9 cellular contexts compared by ENCODE assay signal in genomic region chr1:161864577-161864976, GRCh38.
DNase-seq lines count a peak whose midpoint lies in the region; ATAC-seq, FAIRE-seq and TF ChIP-seq lines count a peak whose summit lies in the region.
"Had no signal": no experiment of that assay in that cellular context is flagged by ENCODE, and none has a peak within 500 bp of the region (broad histone marks: within the 10 kb centered on the region; RNA-seq: fewer than 3 reads in every experiment).

No MANE protein-coding gene starts in this region.

- intact Hi-C loops in psoas muscle (cut with DNase I) (loop anchor here in 1 of 2 donors (5.0 kb wide), 1 partner anchor 173 kb away; no protein-coding TSS in a partner anchor), esophagus squamous epithelium (cut with DNase I) (no loop called here)

- ATAC-seq in RWPE2 (ENCODE audit: low read depth) (peak; percentile 62), psoas muscle (no peak)

- H3K4me1 ChIP-seq in RWPE2 (ENCODE audit: insufficient read depth, poor library complexity, severe bottlenecking): no peaks in the 10 kb centered on the region
- no peaks in the 10 kb centered on the region for H3K4me1 ChIP-seq in psoas muscle
- H3K4me1 ChIP-seq in esophagus squamous epithelium: no peaks in the 10 kb centered on the region

- DNase-seq in GM03348 (ENCODE audit: low spot score): peak; percentile 24
- no peak for DNase-seq in RWPE2 (ENCODE audit: low spot score)
- peak; percentile 34 for DNase-seq in fibroblast of gingiva (ENCODE audit: low read depth)
- no peak for DNase-seq in psoas muscle
- DNase-seq in DMS79 treated with DMSO at 0.1 percent for 48 hours (lab: John Stamatoyannopoulos, UW): no peak
- DNase-seq in urothelium cell line (ENCODE audit: low spot score): no peak
- DNase-seq in esophagus squamous epithelium (lab: John Stamatoyannopoulos, UW): no peak
- no peak for DNase-seq in NCI-H1048 (lab: John Stamatoyannopoulos, UW)
- DNase-seq: activated naive CD4-positive, alpha-beta T cell treated with Interleukin-2 at 50 U/mL for 16 hours had no signal

- TF ChIP-seq CTCF in RWPE2 (IDR thresholded peaks at IDR 0.05; ENCODE audit: poor library complexity, severe bottlenecking) (peak; percentile 41), psoas muscle (IDR thresholded peaks at IDR 0.05) (peak; percentile 35), esophagus squamous epithelium (IDR thresholded peaks at IDR 0.05) (no peak)

- no peak for TF ChIP-seq POLR2A in esophagus squamous epithelium (IDR thresholded peaks at IDR 0.05)

- no peak overlapping the region for H3K4me3 ChIP-seq in RWPE2 (ENCODE audit: severe bottlenecking)
- no peak overlapping the region for H3K4me3 ChIP-seq in psoas muscle
- no peak overlapping the region for H3K4me3 ChIP-seq in esophagus squamous epithelium

- no peaks in the 10 kb centered on the region for H3K27me3 ChIP-seq in RWPE2 (ENCODE audit: insufficient read depth, poor library complexity, severe bottlenecking)
- no peaks in the 10 kb centered on the region for H3K27me3 ChIP-seq in psoas muscle (ENCODE audit: insufficient read depth in 3 of 3, low read length in 2 of 3)
- no peaks in the 10 kb centered on the region for H3K27me3 ChIP-seq in esophagus squamous epithelium

- H3K36me3 ChIP-seq in RWPE2 (ENCODE audit: low read depth): peaks cover 34% of the 10 kb centered on the region
- H3K36me3 ChIP-seq in psoas muscle (ENCODE audit: insufficient read depth in 1 of 2, low read depth in 1 of 2): peaks cover 2 to 54% of the 10 kb centered on the region in 2 donors
- H3K36me3 ChIP-seq in esophagus squamous epithelium: peaks cover 0 to 70% (median 0%) of the 10 kb centered on the region in 3 donors

- no peak overlapping the region for H3K27ac ChIP-seq in RWPE2 (ENCODE audit: poor library complexity, severe bottlenecking)
- no peak overlapping the region for H3K27ac ChIP-seq in psoas muscle
- H3K27ac ChIP-seq in esophagus squamous epithelium: no peak overlapping the region

- H3K9me3 ChIP-seq in RWPE2 (ENCODE audit: severe bottlenecking) (no peaks in the 10 kb centered on the region), psoas muscle (no peaks in the 10 kb centered on the region), esophagus squamous epithelium (no peaks in the 10 kb centered on the region)

- WGBS in psoas muscle, 3 donors: 61 to 74% (median 70%) methylated on average over 1 of the region's 1 CpG
- 85 to 86% methylated on average over 1 of the region's 1 CpG for WGBS in esophagus squamous epithelium, 2 donors

- FAIRE-seq in urothelium cell line (lab: Jason Lieb, UNC): no peak

Comparison
In these comparisons a context has a peak if more than half of its experiments do, and no peak if none do; other contexts are left out.
1. DNase-seq: peak in GM03348 (single experiment) and fibroblast of gingiva (single experiment); none in RWPE2 (single experiment), psoas muscle (0 of 2), DMS79 treated with DMSO at 0.1 percent for 48 hours (single experiment), urothelium cell line (single experiment), esophagus squamous epithelium (single experiment) and NCI-H1048 (single experiment).
2. CTCF ChIP-seq: peak in RWPE2 (single experiment) and psoas muscle (single experiment); none in esophagus squamous epithelium (0 of 6).